In the genomic region with DNA sequence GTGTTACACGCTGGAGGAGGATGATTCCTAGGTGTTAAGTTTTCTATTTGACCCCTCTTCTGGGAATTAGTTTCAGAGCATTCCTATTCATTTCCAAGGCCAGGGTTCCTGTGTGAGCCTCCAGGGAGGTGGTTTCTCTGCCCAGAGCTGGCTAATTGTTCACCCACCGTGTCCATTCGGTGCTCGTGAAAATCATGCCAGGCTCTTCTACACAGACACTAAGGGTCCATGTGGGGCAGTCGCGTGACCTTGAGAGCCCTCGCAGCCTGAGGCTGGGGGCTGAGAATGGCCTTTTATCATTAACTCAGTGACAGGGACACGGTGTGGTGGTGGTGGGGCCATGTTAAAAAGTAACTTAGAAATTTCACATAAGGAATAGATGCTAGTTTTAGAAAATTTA, we compare ENCODE assay signal across 28 cellular contexts.
"Had no signal": no experiment of that assay in that cellular context is flagged by ENCODE, and none has a peak within 500 bp of the region (broad histone marks: within the 10 kb centered on the region; RNA-seq: fewer than 3 reads in every experiment).

No MANE protein-coding gene starts in this region.

- H3K27ac ChIP-seq: left lung, pancreas, prostate gland, right lobe of liver, tibial nerve, vagina had no signal

- H3K27ac Mint-ChIP-seq: immature natural killer cell; naive thymus-derived CD4-positive, alpha-beta T cell; natural killer cell treated with Interleukin-12 subunit alpha and Interleukin-12 subunit beta and Interleukin-15 and Interleukin-18, amount 100 ng/mL, for 72 hours; stimulated activated memory B cell treated with anti-CD40 and anti-IgM and Interleukin-4, amounts not matched to agents 10 μg/mL and 1 μg/mL and 100 μg/mL, for 72 hours; type B pancreatic cell had no signal

- H3K4me1 Mint-ChIP-seq: immature natural killer cell; naive thymus-derived CD4-positive, alpha-beta T cell; stimulated activated memory B cell treated with anti-CD40 and anti-IgM and Interleukin-4, amounts not matched to agents 10 μg/mL and 1 μg/mL and 100 μg/mL, for 72 hours; stimulated activated naive CD8-positive, alpha-beta T cell treated with anti-CD3 and anti-CD28 coated beads, Interleukin-15, amount 100 ng/mL, for 72 hours had no signal

- H3K9me3 Mint-ChIP-seq: immature natural killer cell; natural killer cell treated with Interleukin-12 subunit alpha and Interleukin-12 subunit beta and Interleukin-15 and Interleukin-18, amount 100 ng/mL, for 72 hours; stimulated activated memory B cell treated with anti-CD40 and anti-IgM and Interleukin-4, amounts not matched to agents 10 μg/mL and 1 μg/mL and 100 μg/mL, for 72 hours; stimulated activated naive CD8-positive, alpha-beta T cell treated with anti-CD3 and anti-CD28 coated beads, Interleukin-15, amount 100 ng/mL, for 72 hours; type B pancreatic cell had no signal

- H3K4me3 ChIP-seq: left lung, lung, mucosa of descending colon, pancreas, prostate gland, right lobe of liver, smooth muscle cell, tibial nerve, vagina had no signal

- H3K4me3 Mint-ChIP-seq: immature natural killer cell; naive thymus-derived CD4-positive, alpha-beta T cell; natural killer cell treated with Interleukin-12 subunit alpha and Interleukin-12 subunit beta and Interleukin-15 and Interleukin-18, amount 100 ng/mL, for 72 hours; stimulated activated memory B cell treated with anti-CD40 and anti-IgM and Interleukin-4, amounts not matched to agents 10 μg/mL and 1 μg/mL and 100 μg/mL, for 72 hours; stimulated activated naive CD8-positive, alpha-beta T cell treated with anti-CD3 and anti-CD28 coated beads, Interleukin-15, amount 100 ng/mL, for 72 hours; type B pancreatic cell had no signal

- H3K36me3 Mint-ChIP-seq: immature natural killer cell; naive thymus-derived CD4-positive, alpha-beta T cell; natural killer cell treated with Interleukin-12 subunit alpha and Interleukin-12 subunit beta and Interleukin-15 and Interleukin-18, amount 100 ng/mL, for 72 hours; stimulated activated memory B cell treated with anti-CD40 and anti-IgM and Interleukin-4, amounts not matched to agents 10 μg/mL and 1 μg/mL and 100 μg/mL, for 72 hours; type B pancreatic cell had no signal

- H3K36me3 ChIP-seq: left lung, pancreas, prostate gland, right lobe of liver, tibial nerve, vagina had no signal

- H3K4me1 ChIP-seq: left lung, pancreas, prostate gland, right lobe of liver, tibial nerve, vagina had no signal

- ATAC-seq: left cardiac atrium; left lung; mucosa of descending colon; naive thymus-derived CD4-positive, alpha-beta T cell; natural killer cell treated with Interleukin-12 subunit alpha and Interleukin-12 subunit beta and Interleukin-15 and Interleukin-18, amount 100 ng/mL, for 72 hours; pancreas; right lobe of liver; stimulated activated memory B cell treated with anti-CD40 and anti-IgM and Interleukin-4, amounts not matched to agents 10 μg/mL and 1 μg/mL and 100 μg/mL, for 72 hours; stimulated activated naive CD8-positive, alpha-beta T cell treated with anti-CD3 and anti-CD28 coated beads, Interleukin-15, amount 100 ng/mL, for 72 hours had no signal

- FAIRE-seq: pancreas had no signal

- H3K9me3 ChIP-seq: left lung, mucosa of descending colon, pancreas, prostate gland, right lobe of liver, tibial nerve, vagina had no signal

- DNase-seq: hypothalamus; immature natural killer cell; islet precursor cell; kidney glomerular epithelial cell; left cardiac atrium; left lung; mesendoderm; midbrain; mucosa of descending colon; naive thymus-derived CD4-positive, alpha-beta T cell; pancreas; posterior cingulate gyrus; right lobe of liver; stimulated activated CD4-positive, alpha-beta T cell treated with anti-CD3 and anti-CD28 coated beads, Interleukin-1b, Interleukin-23, amount 100 ng/mL, for 48 hours; stimulated activated CD4-positive, alpha-beta T cell treated with anti-CD3 and anti-CD28 coated beads, Interleukin-2, amount 100 ng/mL, for 48 hours; stimulated activated CD4-positive, alpha-beta T cell treated with anti-CD3 and anti-CD28 coated beads, Interleukin-4, amount 100 ng/mL, for 4 hours; stimulated activated CD8-positive, alpha-beta memory T cell treated with anti-CD3 and anti-CD28 coated beads, Interleukin-4, amount 100 ng/mL, for 48 hours; stimulated activated naive CD4-positive, alpha-beta T cell treated with Interleukin-2 at 50 U/mL for 16 hours; stimulated activated naive CD8-positive, alpha-beta T cell treated with anti-CD3 and anti-CD28 coated beads, Interleukin-15, amount 100 ng/mL, for 72 hours; substantia nigra had no signal
